In genomic region chr11:33258631-33259184, GRCh38 we compare ENCODE assay signal across 8 cellular contexts. TPM values are rescaled to one million over a fixed set of nuclear protein-coding genes. Genes with fewer than 3 reads are reported as not detected.
A peak's percentile ranks its signal among the peaks of the same experiment; 100 is the strongest.
DNase-seq lines count a peak whose midpoint lies in the region; ATAC-seq and TF ChIP-seq lines count a peak whose summit lies in the region.

No MANE protein-coding gene starts in this region.

- TF ChIP-seq CTCF in Loucy (conservative IDR thresholded peaks at IDR 0.05; ENCODE audit: low read length) (no peak), gastrocnemius medialis (IDR thresholded peaks at IDR 0.05 in 4 of 5, conservative IDR thresholded peaks at IDR 0.05 in 1 of 5) (peak in 1 of 5 experiments; percentile 5)

- H3K36me3 Mint-ChIP-seq in CD4-positive, CD25-positive, alpha-beta regulatory T cell, result no peaks in the 10 kb centered on the region
- H3K36me3 Mint-ChIP-seq in activated naive CD8-positive, alpha-beta T cell treated with anti-CD3 and anti-CD28 coated beads for 36 hours, result peaks cover 4% of the 10 kb centered on the region

- intact Hi-C loops in left ventricle myocardium superior (cut with micrococcal nuclease) (loop anchor here (5.0 kb wide), 1 partner anchor 69 kb away; no protein-coding TSS in a partner anchor), gastrocnemius medialis (cut with DNase I; ENCODE audit: low total_unique reads) (loop anchor here (1.0 to 10.0 kb wide), 5 partner anchors 97 to 1180 kb away; partner anchors contain the start of genes C11orf91, CAT, CD59 and CSTF3)

- H3K4me3 Mint-ChIP-seq in CD4-positive, CD25-positive, alpha-beta regulatory T cell, result peak overlapping the region; percentile 90 to 99 (median 93)
- H3K4me3 Mint-ChIP-seq in activated naive CD8-positive, alpha-beta T cell treated with anti-CD3 and anti-CD28 coated beads for 36 hours, result peak overlapping the region; percentile 96

- peaks cover 62% of the 10 kb centered on the region for H3K79me2 ChIP-seq in Loucy (ENCODE audit: insufficient read depth, low read length)

- no peak for TF ChIP-seq POLR2A in gastrocnemius medialis (IDR thresholded peaks at IDR 0.05)

- H3K27ac Mint-ChIP-seq in CD4-positive, CD25-positive, alpha-beta regulatory T cell, result peak overlapping the region; percentile 94 to 98 (median 96)
- H3K27ac Mint-ChIP-seq in activated naive CD8-positive, alpha-beta T cell treated with anti-CD3 and anti-CD28 coated beads for 36 hours, result peak overlapping the region; percentile 99

- peak overlapping the region; percentile 99 for H3K9ac ChIP-seq in Loucy (ENCODE audit: low read depth, low read length, poor library complexity, severe bottlenecking)

- peaks cover 40% of the 10 kb centered on the region for H3K4me1 ChIP-seq in CD4-positive, CD25-positive, alpha-beta regulatory T cell (ENCODE audit: control insufficient read depth, insufficient read depth, low read length, poor library complexity, severe bottlenecking)
- H3K4me1 ChIP-seq in Loucy (ENCODE audit: insufficient read depth, low read length, poor library complexity, severe bottlenecking), result peaks cover 40% of the 10 kb centered on the region
- H3K4me1 ChIP-seq in gastrocnemius medialis, result peaks cover 39 to 42% of the 10 kb centered on the region in 2 donors

- H3K4me3 ChIP-seq in CD4-positive, CD25-positive, alpha-beta regulatory T cell (ENCODE audit: low read depth, low read length), result peak overlapping the region; percentile 97
- H3K4me3 ChIP-seq in Loucy (ENCODE audit: low read length, poor library complexity, severe bottlenecking) (peak overlapping the region; percentile 91), gastrocnemius medialis (peak overlapping the region; percentile 70 to 96 (median 90))

- no peaks in the 10 kb centered on the region for H3F3A ChIP-seq in Loucy (ENCODE audit: low read depth)

- peak overlapping the region; percentile 6; the same call in 1 of the 2 replicates for H2AFZ ChIP-seq in Loucy (ENCODE audit: low read length)

- peaks cover 34% of the 10 kb centered on the region for H4K20me1 ChIP-seq in Loucy (ENCODE audit: insufficient read depth, low read length, poor library complexity, severe bottlenecking)

- DNase-seq in CD4-positive, CD25-positive, alpha-beta regulatory T cell, result no peak
- no peak for DNase-seq in activated naive CD8-positive, alpha-beta T cell treated with anti-CD3 and anti-CD28 coated beads for 36 hours
- no peak for DNase-seq in left ventricle myocardium superior
- no peak for DNase-seq in gastrocnemius medialis
- DNase-seq in KBM-7, result no peak

- H3K27me3 Mint-ChIP-seq in CD4-positive, CD25-positive, alpha-beta regulatory T cell, result no peaks in the 10 kb centered on the region
- H3K27me3 Mint-ChIP-seq in activated naive CD8-positive, alpha-beta T cell treated with anti-CD3 and anti-CD28 coated beads for 36 hours, result no peaks in the 10 kb centered on the region

- H3K27ac ChIP-seq in CD4-positive, CD25-positive, alpha-beta regulatory T cell (ENCODE audit: insufficient read depth, low read length, poor library complexity, severe bottlenecking), result peak overlapping the region; percentile 93
- H3K27ac ChIP-seq in gastrocnemius medialis, result peak overlapping the region; percentile 97 to 100 (median 100)

- in situ Hi-C loops in gastrocnemius medialis (cut with MboI; ENCODE audit: low sequenced_read_pairs in 4 of 4), result loop anchor here in 2 of 4 donors (5.0 to 25.0 kb wide), 3 partner anchors 69 to 429 kb away; partner anchors contain the start of gene CSTF3 (in 1 of the 2)
- in situ Hi-C loops in KBM-7 (cut with MboI; ENCODE audit: low pct_unique_long_range_greater_than_20kb, low sequenced_read_pairs), result no loop called here

- no peaks in the 10 kb centered on the region for H3K36me3 ChIP-seq in CD4-positive, CD25-positive, alpha-beta regulatory T cell (ENCODE audit: control insufficient read depth, insufficient read depth, low read length)
- H3K36me3 ChIP-seq in Loucy (ENCODE audit: insufficient read depth, low read length) (no peaks in the 10 kb centered on the region), gastrocnemius medialis (no peaks in the 10 kb centered on the region)

- no peaks in the 10 kb centered on the region for H3K27me3 ChIP-seq in CD4-positive, CD25-positive, alpha-beta regulatory T cell (ENCODE audit: control insufficient read depth, insufficient read depth, low read length)
- H3K27me3 ChIP-seq in Loucy (ENCODE audit: insufficient read depth, low read length, poor library complexity, severe bottlenecking), result no peaks in the 10 kb centered on the region
- no peaks in the 10 kb centered on the region for H3K27me3 ChIP-seq in gastrocnemius medialis

- H3K9me3 ChIP-seq in CD4-positive, CD25-positive, alpha-beta regulatory T cell (ENCODE audit: control insufficient read depth in 2 of 2, low read length in 2 of 2), result no peaks in the 10 kb centered on the region
- H3K9me3 ChIP-seq in Loucy (ENCODE audit: insufficient read depth, low read depth, low read length) (no peaks in the 10 kb centered on the region), gastrocnemius medialis (no peaks in the 10 kb centered on the region)

- H3K9me3 Mint-ChIP-seq in CD4-positive, CD25-positive, alpha-beta regulatory T cell, result peaks cover 0 to 2% (median 0%) of the 10 kb centered on the region in 7 donors
- H3K9me3 Mint-ChIP-seq in activated naive CD8-positive, alpha-beta T cell treated with anti-CD3 and anti-CD28 coated beads for 36 hours, result no peaks in the 10 kb centered on the region

- no peaks in the 10 kb centered on the region for H3K9me2 ChIP-seq in Loucy (replicated peaks; ENCODE audit: low read depth, low read length)

- H3K4me1 Mint-ChIP-seq in CD4-positive, CD25-positive, alpha-beta regulatory T cell, result peaks cover 20 to 57% (median 48%) of the 10 kb centered on the region in 4 donors
- H3K4me1 Mint-ChIP-seq in activated naive CD8-positive, alpha-beta T cell treated with anti-CD3 and anti-CD28 coated beads for 36 hours, result peaks cover 36% of the 10 kb centered on the region

- H3K4me2 ChIP-seq in Loucy (ENCODE audit: low read depth, low read length, poor library complexity, severe bottlenecking), result peak overlapping the region; percentile 86

- no peak for ATAC-seq in CD4-positive, CD25-positive, alpha-beta regulatory T cell (ENCODE audit: low read depth in 2 of 2)
- ATAC-seq in GM21447 (IDR thresholded peaks at IDR 0.05; ENCODE audit: unreplicated experiment) (peak; percentile 13), left ventricle myocardium superior (peak; percentile 17), gastrocnemius medialis (peak; percentile 76 to 77), GM19351 (IDR thresholded peaks at IDR 0.05; ENCODE audit: unreplicated experiment) (no peak)

RNA-seq across cellular contexts. Expression of gene HIPK3, which starts 1.5 kb away (rescaled TPM):
- total RNA-seq in CD4-positive, CD25-positive, alpha-beta regulatory T cell, result 47.5 TPM
- 10 to 100 TPM; 18.7 to 28.5 (median 25.7) TPM for polyA plus RNA-seq in CD4-positive, CD25-positive, alpha-beta regulatory T cell
- 10 to 100 TPM; 31.3 TPM for total RNA-seq in activated naive CD8-positive, alpha-beta T cell treated with anti-CD3 and anti-CD28 coated beads for 36 hours
- 306 TPM for total RNA-seq in left ventricle myocardium superior
- 100 to 1,000 TPM in 2 of 4 donors, 10 to 100 TPM in 2; 85.2 to 283 (median 126) TPM for total RNA-seq in gastrocnemius medialis

Comparison
In these comparisons a context has a peak if more than half of its experiments do, and no peak if none do; other contexts are left out.
1. ATAC-seq: peak in GM21447 (single experiment), left ventricle myocardium superior (single experiment) and gastrocnemius medialis (2 of 2); none in CD4-positive, CD25-positive, alpha-beta regulatory T cell (0 of 2) and GM19351 (single experiment).
2. Peak in every context shown above with its lines, with median percentiles within 50 percentile points of each other: H3K4me3 ChIP-seq.